Comparison of ENCODE assay signal across 23 cellular contexts in genomic region chr7:6268023-6268908, GRCh38. TPM values are rescaled to one million over a fixed set of nuclear protein-coding genes. Genes with fewer than 3 reads are reported as not detected.
DNase-seq lines count a peak whose midpoint lies in the region; ATAC-seq and TF ChIP-seq lines count a peak whose summit lies in the region.
"Had no signal": no experiment of that assay in that cellular context is flagged by ENCODE, and none has a peak within 500 bp of the region (broad histone marks: within the 10 kb centered on the region; RNA-seq: fewer than 3 reads in every experiment).

No MANE protein-coding gene starts in this region.

- H3K9ac ChIP-seq in mammary epithelial cell (ENCODE audit: insufficient read depth, low read length), result no peak overlapping the region

- H3K36me3 ChIP-seq in mammary epithelial cell (ENCODE audit: insufficient read depth, low read length) (no peaks in the 10 kb centered on the region), brain microvascular endothelial cell (replicated peaks) (no peaks in the 10 kb centered on the region)
- H3K36me3 ChIP-seq: neutrophil, right atrium auricular region had no signal

- intact Hi-C loops in mammary epithelial cell (cut with micrococcal nuclease), result no loop called here

- no peaks in the 10 kb centered on the region for H3K27me3 ChIP-seq in mammary epithelial cell (ENCODE audit: insufficient read depth, low read length)
- H3K27me3 ChIP-seq in brain microvascular endothelial cell (replicated peaks), result no peaks in the 10 kb centered on the region
- H3K27me3 ChIP-seq: right atrium auricular region, SJSA1 had no signal

- dilution Hi-C loops in mammary epithelial cell (cut with HindIII; ENCODE audit: low sequenced_read_pairs), result loop anchor here (10.0 kb wide), 1 partner anchor 123 kb away; no protein-coding TSS in a partner anchor

- BruUV-seq in mammary epithelial cell (replicated peaks; lab: Mats Ljungman, UMichigan), result no TSS peak

- peaks cover 12% of the 10 kb centered on the region for H3K27me3 Mint-ChIP-seq in nephron (ENCODE audit: low read depth)

- WGBS in mammary epithelial cell (ENCODE audit: low coverage, missing lambda C conversion rate), result over 99% methylated on average over 16 of the region's 18 CpGs

- TF ChIP-seq CTCF in 22Rv1 (IDR thresholded peaks at IDR 0.05) (no peak), VCaP (conservative IDR thresholded peaks at IDR 0.05) (no peak), nephron (IDR thresholded peaks at IDR 0.05; ENCODE audit: unreplicated experiment in 3 of 3) (no peak), mammary epithelial cell (conservative IDR thresholded peaks at IDR 0.05 in 1 of 2, IDR thresholded peaks at IDR 0.05 in 1 of 2; ENCODE audit: extremely low read depth in 1 of 2, insufficient read depth in 1 of 2, low read depth in 1 of 2, low read length in 2 of 2) (no peak), brain microvascular endothelial cell (IDR thresholded peaks at IDR 0.05; ENCODE audit: low read depth, low read length, missing control alignments) (no peak)

- peaks cover 35% of the 10 kb centered on the region for H3K4me1 Mint-ChIP-seq in nephron

- peak overlapping the region in 2 of 3 experiments; percentile 34 to 61 for H3K4me3 Mint-ChIP-seq in nephron
- H3K4me3 Mint-ChIP-seq: activated CD8-positive, alpha-beta T cell treated with anti-CD3 and anti-CD28 coated beads, Interleukin-2, amount 10 ng/mL, durations not matched to agents 7 days and 5 days; activated T-cell treated with anti-CD3 and anti-CD28 coated beads, Interleukin-2, amount 50 U/mL, for 72 hours; HFFc6 had no signal

- H2AFZ ChIP-seq in mammary epithelial cell (ENCODE audit: low read depth, low read length), result no peak overlapping the region

- H4K20me1 ChIP-seq in mammary epithelial cell (ENCODE audit: insufficient read depth, low read length), result no peaks in the 10 kb centered on the region

- peak; percentile 30 for DNase-seq in HT-29 (ENCODE audit: low spot score)
- DNase-seq in NCI-H1930 (lab: John Stamatoyannopoulos, UW), result no peak
- no peak for DNase-seq in mammary epithelial cell
- DNase-seq in brain microvascular endothelial cell, result no peak
- DNase-seq: activated CD8-positive, alpha-beta T cell treated with anti-CD3 and anti-CD28 coated beads, Interleukin-2, amount 10 ng/mL, durations not matched to agents 7 days and 5 days; activated T-cell treated with anti-CD3 and anti-CD28 coated beads, Interleukin-2, amount 50 U/mL, for 72 hours; DMS153; effector CD4-positive, alpha-beta T cell; HFFc6; MM.1S; PC-3; stimulated activated CD4-positive, alpha-beta T cell treated with anti-CD3 and anti-CD28 coated beads, Interleukin-15, amount 100 ng/mL, for 24 hours had no signal

- H3K9me3 ChIP-seq in mammary epithelial cell (replicated peaks; ENCODE audit: insufficient read depth, low read length), result no peaks in the 10 kb centered on the region
- H3K9me3 ChIP-seq: neutrophil, right atrium auricular region, SJSA1 had no signal

- peaks cover 15% of the 10 kb centered on the region for H3K4me1 ChIP-seq in mammary epithelial cell (ENCODE audit: insufficient read depth, low read length)

- no peak overlapping the region for H3K4me2 ChIP-seq in mammary epithelial cell (ENCODE audit: insufficient read depth, low read depth, low read length)

- in situ Hi-C loops in mammary epithelial cell (cut with MboI; ENCODE audit: low sequenced_read_pairs in 2 of 2), result no loop called here
- in situ Hi-C loops in brain microvascular endothelial cell (cut with HindIII; ENCODE audit: low pct_ligation_motif_present, low sequenced_read_pairs), result no loop called here

- H3K4me3 ChIP-seq in mammary epithelial cell (replicated peaks in 1 of 3; ENCODE audit: insufficient read depth in 1 of 3, low read depth in 2 of 3, low read length in 3 of 3) (no peak overlapping the region), brain microvascular endothelial cell (ENCODE audit: low read depth, low read length) (no peak overlapping the region)
- H3K4me3 ChIP-seq: right atrium auricular region, SJSA1 had no signal

- no peaks in the 10 kb centered on the region for H3K36me3 Mint-ChIP-seq in nephron (ENCODE audit: low read depth)

- ATAC-seq in HG03095 (IDR thresholded peaks at IDR 0.05; ENCODE audit: unreplicated experiment), result no peak
- ATAC-seq: activated CD4-positive, CD25-positive, alpha-beta regulatory T cell treated with anti-CD3 and anti-CD28 coated beads, Interleukin-2, amount 50 U/mL, for 24 hours; activated CD8-positive, alpha-beta T cell treated with anti-CD3 and anti-CD28 coated beads, Interleukin-2, amount 10 ng/mL, durations not matched to agents 7 days and 5 days; activated naive CD4-positive, alpha-beta T cell treated with anti-CD3 and anti-CD28 coated beads, Interleukin-2, amount 50 U/mL, for 72 hours; activated T-cell treated with anti-CD3 and anti-CD28 coated beads, Interleukin-2, amount 50 U/mL, for 72 hours; esophagus mucosa; PC-3 had no signal

- H3K27ac Mint-ChIP-seq in nephron, result no peak overlapping the region
- H3K27ac Mint-ChIP-seq: activated CD8-positive, alpha-beta T cell treated with anti-CD3 and anti-CD28 coated beads, Interleukin-2, amount 10 ng/mL, durations not matched to agents 7 days and 5 days; activated naive CD4-positive, alpha-beta T cell treated with anti-CD3 and anti-CD28 coated beads, Interleukin-2, amount 50 U/mL, for 72 hours; activated T-cell treated with anti-CD3 and anti-CD28 coated beads, Interleukin-2, amount 50 U/mL, for 72 hours; HFFc6; IgD-negative memory B cell had no signal

- H3K79me2 ChIP-seq in mammary epithelial cell (ENCODE audit: insufficient read depth, low read length), result peaks cover 95% of the 10 kb centered on the region

- peak overlapping the region; percentile 66 for H3K27ac ChIP-seq in 22Rv1
- peak overlapping the region; percentile 98 for H3K27ac ChIP-seq in VCaP
- H3K27ac ChIP-seq in mammary epithelial cell (ENCODE audit: insufficient read depth, low read depth, low read length), result no peak overlapping the region
- H3K27ac ChIP-seq in brain microvascular endothelial cell, result no peak overlapping the region
- H3K27ac ChIP-seq: neutrophil, SJSA1 had no signal

- CTCF ChIA-PET in mammary epithelial cell (lab: Charles Lee; ENCODE audit: low non-redundant PET), result no interaction called here

- H3K9me3 Mint-ChIP-seq in nephron, result no peaks in the 10 kb centered on the region
- H3K9me3 Mint-ChIP-seq: activated naive CD4-positive, alpha-beta T cell treated with anti-CD3 and anti-CD28 coated beads, Interleukin-2, amount 50 U/mL, for 72 hours; activated T-cell treated with anti-CD3 and anti-CD28 coated beads, Interleukin-2, amount 50 U/mL, for 72 hours; HFFc6; IgD-negative memory B cell had no signal

RNA-seq across cellular contexts. Expression of gene CYTH3, which starts 4.2 kb away (rescaled TPM):
- 2.9 and 3.1 TPM in 2 replicates for total RNA-seq in HT-29 (2014; rRNA removed; shearing (Covaris generic))
- total RNA-seq in mammary epithelial cell, result 10 to 100 TPM; 33.3 to 33.7 TPM
- polyA plus RNA-seq in mammary epithelial cell, result 42.9 TPM
- 23.5 TPM for polyA minus RNA-seq in mammary epithelial cell

Comparison
In these comparisons a context has a peak if more than half of its experiments do, and no peak if none do; other contexts are left out.
1. H3K27ac ChIP-seq: peak in 22Rv1 (single experiment) and VCaP (single experiment); none in mammary epithelial cell (single experiment) and brain microvascular endothelial cell (single experiment).